ENCODE assay signal across 1 cellular context in genomic region chr11:59144579-59145345, GRCh38.
TF ChIP-seq lines count a peak whose summit lies in the region.

No MANE protein-coding gene starts in this region.

TF ChIP-seq in GM23338, 12 proteins besides CTCF, POLR2A, EP300 and RAD21 (continued from another document):
- no peak for TF ChIP-seq ETS1 (IDR thresholded peaks at IDR 0.05)
